Comparison of ENCODE assay signal across 8 cellular contexts in genomic region chr15:70299931-70300858, GRCh38.
A peak's percentile ranks its signal among the peaks of the same experiment; 100 is the strongest.
DNase-seq lines count a peak whose midpoint lies in the region; ATAC-seq, FAIRE-seq and TF ChIP-seq lines count a peak whose summit lies in the region.

No MANE protein-coding gene starts in this region.

- no peaks in the 10 kb centered on the region for H3K9me1 ChIP-seq in K562 (ENCODE audit: control insufficient read depth, insufficient read depth, low read length)

- H2BK120ac ChIP-seq in trophoblast cell (ENCODE audit: insufficient read depth, low read length, poor library complexity), result no peak overlapping the region

- H3K4me1 ChIP-seq in K562 (replicated peaks in 1 of 2; ENCODE audit: control insufficient read depth in 2 of 2, insufficient read depth in 2 of 2, low read length in 2 of 2) (no peaks in the 10 kb centered on the region), uterus (no peaks in the 10 kb centered on the region), trophoblast cell (ENCODE audit: control insufficient read depth in 1 of 2, insufficient read depth in 2 of 2, low read length in 2 of 2) (no peaks in the 10 kb centered on the region)

- no peak overlapping the region for H4K91ac ChIP-seq in trophoblast cell (ENCODE audit: low read depth, low read length)

- no peak overlapping the region for H3K4me3 ChIP-seq in K562
- H3K4me3 ChIP-seq in uterus, result no peak overlapping the region
- no peak overlapping the region for H3K4me3 ChIP-seq in trophoblast cell (ENCODE audit: low read depth, low read length)

- H4K20me1 ChIP-seq in K562 (replicated peaks; ENCODE audit: control insufficient read depth, insufficient read depth, low read length), result no peaks in the 10 kb centered on the region; the same call in 1 of the 2 replicates

- WGBS in K562 (ENCODE audit: insufficient coverage, low coverage, missing lambda C conversion rate), result 2% methylated on average over 13 of the region's 13 CpGs
- no CpG with 5 or more reads among the region's 13 CpGs for WGBS in trophoblast cell (ENCODE audit: extremely low coverage, insufficient coverage, insufficient read length)

- ATAC-seq in GM18519 (IDR thresholded peaks at IDR 0.05; ENCODE audit: low FRiP score, unreplicated experiment), result peak; percentile 88
- peak; percentile 93 for ATAC-seq in HG02885 (IDR thresholded peaks at IDR 0.05; ENCODE audit: poor library complexity, unreplicated experiment)
- no peak for ATAC-seq in K562

- H3K79me2 ChIP-seq in K562 (ENCODE audit: control insufficient read depth, insufficient read depth, low read length) (no peaks in the 10 kb centered on the region), trophoblast cell (ENCODE audit: control insufficient read depth, insufficient read depth, low read length, poor library complexity) (no peaks in the 10 kb centered on the region)

- H4K12ac ChIP-seq in trophoblast cell (ENCODE audit: low read depth, low read length), result no peak overlapping the region

- H3K9ac ChIP-seq in K562 (ENCODE audit: insufficient read depth in 1 of 2, low read depth in 2 of 2, low read length in 2 of 2) (no peak overlapping the region), trophoblast cell (ENCODE audit: low read length) (no peak overlapping the region)

- CTCF ChIA-PET in K562 (lab: Yijun Ruan, JAX; ENCODE audit: low intra/inter-chr PET ratio), result no interaction called here

- TF ChIP-seq RAD21 in K562 (CRISPR knock-in tag; conservative IDR thresholded peaks at IDR 0.05 in 1 of 2, IDR thresholded peaks at IDR 0.05 in 1 of 2), result no peak

- peaks cover 0 to 3% of the 10 kb centered on the region in 2 experiments; a peak in 1 of 5 replicates for H3K27me3 ChIP-seq in K562 (ENCODE audit: control insufficient read depth in 2 of 2, insufficient read depth in 2 of 2, low read length in 2 of 2)
- no peaks in the 10 kb centered on the region for H3K27me3 ChIP-seq in uterus
- H3K27me3 ChIP-seq in trophoblast cell (ENCODE audit: insufficient read depth, low read length), result no peaks in the 10 kb centered on the region

- H3K4me2 ChIP-seq in K562 (ENCODE audit: insufficient read depth, low read length), result no peak overlapping the region
- no peak overlapping the region for H3K4me2 ChIP-seq in trophoblast cell (ENCODE audit: low read length)

- no peak for FAIRE-seq in K562 (lab: Jason Lieb, UNC)

- no peak overlapping the region for H2BK5ac ChIP-seq in trophoblast cell (ENCODE audit: low read depth, low read length, poor library complexity)

- intact Hi-C loops in K562 (cut with micrococcal nuclease), result no loop called here
- intact Hi-C loops in uterus (cut with DNase I; ENCODE audit: low total_unique reads), result no loop called here

- no peak overlapping the region for H3K14ac ChIP-seq in trophoblast cell (ENCODE audit: low read length)

- DNase-seq in T-helper 1 cell (peak; percentile 26 to 74 (median 61)), K562 (ENCODE audit: extremely low read depth in 1 of 4, low spot score in 3 of 4) (no peak), uterus (no peak), trophoblast cell (no peak), MV-4-11 (lab: John Stamatoyannopoulos, UW) (no peak)
- DNase-seq in stimulated activated CD8-positive, alpha-beta memory T cell treated with anti-CD3 and anti-CD28 coated beads, Interleukin-7, amount 100 ng/mL, for 4 hours (ENCODE audit: low read depth in 2 of 2), result peak; percentile 55 to 80

- no peak overlapping the region for H3K23ac ChIP-seq in trophoblast cell (ENCODE audit: low read length)

- H3K36me3 ChIP-seq in K562 (ENCODE audit: control insufficient read depth, insufficient read depth, low read length) (no peaks in the 10 kb centered on the region), uterus (no peaks in the 10 kb centered on the region), trophoblast cell (ENCODE audit: control insufficient read depth in 1 of 2, insufficient read depth in 2 of 2, low read length in 2 of 2) (no peaks in the 10 kb centered on the region)

- H4K8ac ChIP-seq in trophoblast cell (ENCODE audit: low read depth, low read length), result no peak overlapping the region

- H3K18ac ChIP-seq in trophoblast cell (ENCODE audit: low read length), result no peak overlapping the region

- TF ChIP-seq CTCF in K562 (IDR thresholded peaks at IDR 0.05 in 2 of 3, conservative IDR thresholded peaks at IDR 0.05 in 1 of 3; ENCODE audit: insufficient read depth in 2 of 3, low read depth in 1 of 3, low read length in 3 of 3) (no peak), uterus (IDR thresholded peaks at IDR 0.05) (no peak)

- H3K27ac ChIP-seq in K562 (ENCODE audit: extremely low read depth, low read depth, low read length) (no peak overlapping the region), uterus (no peak overlapping the region), trophoblast cell (ENCODE audit: low read depth, low read length) (no peak overlapping the region)

- in situ Hi-C loops in K562 (cut with MboI), result no loop called here

- no peaks in the 10 kb centered on the region for H3K79me1 ChIP-seq in trophoblast cell (ENCODE audit: low read length)

- no peak overlapping the region for H3K4ac ChIP-seq in trophoblast cell (ENCODE audit: low read depth, low read length)

- H2AFZ ChIP-seq in K562 (ENCODE audit: low read depth, low read length), result no peak overlapping the region
- H2AFZ ChIP-seq in trophoblast cell (ENCODE audit: insufficient read depth, low read length, poor library complexity), result no peak overlapping the region

- H2BK12ac ChIP-seq in trophoblast cell (ENCODE audit: low read length), result no peak overlapping the region

- TF ChIP-seq POLR2A in K562 (conservative IDR thresholded peaks at IDR 0.05) (no peak), uterus (IDR thresholded peaks at IDR 0.05) (no peak)

- H2AK5ac ChIP-seq in trophoblast cell (ENCODE audit: low read length), result no peak overlapping the region

- TF ChIP-seq EP300 in K562 (IDR thresholded peaks at IDR 0.05; ENCODE audit: low read length), result no peak

- H3K9me3 ChIP-seq in K562 (replicated peaks; ENCODE audit: control insufficient read depth, insufficient read depth, low read depth, low read length) (no peaks in the 10 kb centered on the region), uterus (no peaks in the 10 kb centered on the region), trophoblast cell (ENCODE audit: insufficient read depth, low read depth, low read length) (no peaks in the 10 kb centered on the region)

- BruUV-seq in K562 (replicated peaks; lab: Mats Ljungman, UMichigan), result no TSS peak

- POLR2A ChIA-PET in K562 (lab: Yijun Ruan, JAX), result no interaction called here

TF ChIP-seq in K562, 482 proteins besides CTCF, POLR2A, EP300 and RAD21:
- TF ChIP-seq MTA1 (IDR thresholded peaks at IDR 0.05; ENCODE audit: borderline replicate concordance) (no peak), ZNF134 (CRISPR knock-in tag; conservative IDR thresholded peaks at IDR 0.05) (peak; percentile 86)
TF ChIP-seq in K562: peak in this region for 1.

Comparison
In these comparisons a context has a peak if more than half of its experiments do, and no peak if none do; other contexts are left out.
1. DNase-seq: peak in T-helper 1 cell (5 of 5) and stimulated activated CD8-positive, alpha-beta memory T cell treated with anti-CD3 and anti-CD28 coated beads, Interleukin-7, amount 100 ng/mL, for 4 hours (2 of 2); none in K562 (0 of 4), uterus (0 of 2), trophoblast cell (0 of 2) and MV-4-11 (single experiment).